15 cellular contexts compared by ENCODE assay signal in genomic region chr15:29126821-29127461, GRCh38.
A peak's percentile ranks its signal among the peaks of the same experiment; 100 is the strongest.
DNase-seq lines count a peak whose midpoint lies in the region; ATAC-seq and TF ChIP-seq lines count a peak whose summit lies in the region.
"Had no signal": no experiment of that assay in that cellular context is flagged by ENCODE, and none has a peak within 500 bp of the region (broad histone marks: within the 10 kb centered on the region; RNA-seq: fewer than 3 reads in every experiment).

No MANE protein-coding gene starts in this region.

- H3K27me3 ChIP-seq in brain microvascular endothelial cell (replicated peaks) (no peaks in the 10 kb centered on the region), adrenal gland (no peaks in the 10 kb centered on the region)
- H3K27me3 ChIP-seq: ascending aorta, thyroid gland had no signal

- TF ChIP-seq POLR2A in adrenal gland (IDR thresholded peaks at IDR 0.05) = no peak

- no peak overlapping the region for H3K4me3 ChIP-seq in GM12864 (ENCODE audit: low read depth, low read length)
- H3K4me3 ChIP-seq in LNCaP clone FGC (ENCODE audit: low read depth, low read length) = no peak overlapping the region
- H3K4me3 ChIP-seq in brain microvascular endothelial cell (ENCODE audit: low read depth, low read length) = no peak overlapping the region
- no peak overlapping the region for H3K4me3 ChIP-seq in adrenal gland
- H3K4me3 ChIP-seq: ascending aorta, gastroesophageal sphincter, GM23248, thyroid gland had no signal

- H3K27ac Mint-ChIP-seq in neural crest cell (ENCODE audit: unreplicated experiment) = no peak overlapping the region
- H3K27ac Mint-ChIP-seq: activated T-helper 1 cell treated with anti-CD3 and anti-CD28 coated beads, Interleukin-12 subunit alpha, Interleukin-12 subunit beta, Interleukin-2, Interleukin-4 antibody, amounts not matched to agents 30 ng/mL and 10 ng/mL and 1 ng/mL, durations not matched to agents 14 hours and 24 hours and 36 hours; CD8-positive, alpha-beta memory T cell had no signal

- no peaks in the 10 kb centered on the region for H3K9me3 Mint-ChIP-seq in neural crest cell
- H3K9me3 Mint-ChIP-seq: activated T-helper 1 cell treated with anti-CD3 and anti-CD28 coated beads, Interleukin-12 subunit alpha, Interleukin-12 subunit beta, Interleukin-2, Interleukin-4 antibody, amounts not matched to agents 30 ng/mL and 10 ng/mL and 1 ng/mL, durations not matched to agents 14 hours and 24 hours and 36 hours; CD8-positive, alpha-beta memory T cell had no signal

- no peaks in the 10 kb centered on the region for H3K36me3 Mint-ChIP-seq in neural crest cell (ENCODE audit: low read depth)
- H3K36me3 Mint-ChIP-seq: CD8-positive, alpha-beta memory T cell had no signal

- 40 to 68% (median 59%) methylated on average over 2 to 19 of the region's 19 CpGs for WGBS in adrenal gland, 4 donors

- no peak overlapping the region for H3K4me3 Mint-ChIP-seq in neural crest cell
- H3K4me3 Mint-ChIP-seq: activated T-helper 1 cell treated with anti-CD3 and anti-CD28 coated beads, Interleukin-12 subunit alpha, Interleukin-12 subunit beta, Interleukin-2, Interleukin-4 antibody, amounts not matched to agents 30 ng/mL and 10 ng/mL and 1 ng/mL, durations not matched to agents 14 hours and 24 hours and 36 hours had no signal

- no peaks in the 10 kb centered on the region for H3K9me3 ChIP-seq in adrenal gland (replicated peaks in 1 of 3)
- H3K9me3 ChIP-seq: ascending aorta, gastroesophageal sphincter, thyroid gland had no signal

- no peak overlapping the region for H3K27ac ChIP-seq in brain microvascular endothelial cell
- H3K27ac ChIP-seq in adrenal gland = no peak overlapping the region
- H3K27ac ChIP-seq: ascending aorta, gastroesophageal sphincter, GM23248, thyroid gland had no signal

- peak; percentile 14 for TF ChIP-seq CTCF in GM12864 (IDR thresholded peaks at IDR 0.05; ENCODE audit: low read depth, low read length, missing control alignments)
- TF ChIP-seq CTCF in LNCaP clone FGC (IDR thresholded peaks at IDR 0.05; ENCODE audit: control insufficient read depth, extremely low read depth, insufficient read depth) = 0 out of 2 replicates have a peak, but pooled peaks have one; percentile 11
- peak; percentile 47 for TF ChIP-seq CTCF in brain microvascular endothelial cell (IDR thresholded peaks at IDR 0.05; ENCODE audit: low read depth, low read length, missing control alignments)
- TF ChIP-seq CTCF in neural crest cell (conservative IDR thresholded peaks at IDR 0.05) = peak; percentile 28
- no peak for TF ChIP-seq CTCF in adrenal gland (IDR thresholded peaks at IDR 0.05)

- ATAC-seq in HG02642 (IDR thresholded peaks at IDR 0.05; ENCODE audit: poor library complexity, unreplicated experiment) = no peak
- ATAC-seq: activated CD4-positive, CD25-positive, alpha-beta regulatory T cell treated with anti-CD3 and anti-CD28 coated beads, Interleukin-2, amount 50 U/mL, for 24 hours; gastroesophageal sphincter had no signal

- in situ Hi-C loops in brain microvascular endothelial cell (cut with HindIII; ENCODE audit: low pct_ligation_motif_present, low sequenced_read_pairs) = no loop called here

- H3K4me1 Mint-ChIP-seq in neural crest cell = peaks cover 34% of the 10 kb centered on the region

- H3K27me3 Mint-ChIP-seq in neural crest cell (ENCODE audit: low read depth) = peaks cover 11% of the 10 kb centered on the region

- H3K36me3 ChIP-seq in brain microvascular endothelial cell (replicated peaks) = no peaks in the 10 kb centered on the region
- no peaks in the 10 kb centered on the region for H3K36me3 ChIP-seq in adrenal gland (replicated peaks in 1 of 2)
- H3K36me3 ChIP-seq: ascending aorta, gastroesophageal sphincter, thyroid gland had no signal

- DNase-seq in GM12864 (ENCODE audit: low read depth) (no peak), LNCaP clone FGC (ENCODE audit: low read depth) (no peak), brain microvascular endothelial cell (no peak), neural crest cell (ENCODE audit: low read depth, low spot score) (no peak), HuH-7 (ENCODE audit: low spot score) (no peak), adrenal gland (no peak)
- DNase-seq: effector CD4-positive, alpha-beta T cell; GM23248; thyroid gland had no signal

- intact Hi-C loops in adrenal gland (cut with DNase I) = no loop called here

- H3K4me1 ChIP-seq in adrenal gland (replicated peaks in 1 of 2) = no peaks in the 10 kb centered on the region
- H3K4me1 ChIP-seq: ascending aorta, gastroesophageal sphincter, thyroid gland had no signal

Comparison
In these comparisons a context has a peak if more than half of its experiments do, and no peak if none do; other contexts are left out.
1. CTCF ChIP-seq: peak in GM12864 (single experiment), LNCaP clone FGC (single experiment), brain microvascular endothelial cell (single experiment) and neural crest cell (single experiment); none in adrenal gland (0 of 6).